9 cellular contexts compared by ENCODE assay signal in genomic region chr12:54337280-54337842, GRCh38. TPM values are rescaled to one million over a fixed set of nuclear protein-coding genes. Genes with fewer than 3 reads are reported as not detected.
DNase-seq lines count a peak whose midpoint lies in the region; TF ChIP-seq lines count a peak whose summit lies in the region.
"Had no signal": no experiment of that assay in that cellular context is flagged by ENCODE, and none has a peak within 500 bp of the region (broad histone marks: within the 10 kb centered on the region; RNA-seq: fewer than 3 reads in every experiment).

No MANE protein-coding gene starts in this region.

- H3K4me3 ChIP-seq in rectal smooth muscle tissue (ENCODE audit: low read length) (no peak overlapping the region), SJCRH30 (no peak overlapping the region)

- H3K4me1 ChIP-seq in rectal smooth muscle tissue (ENCODE audit: control insufficient read depth, insufficient read depth, low read length) (peaks cover 37% of the 10 kb centered on the region), SJCRH30 (peaks cover 14% of the 10 kb centered on the region)

- in situ Hi-C loops in GM13976 (cut with MboI; ENCODE audit: low sequenced_read_pairs, unreplicated experiment), result no loop called here

- peaks cover 14% of the 10 kb centered on the region for H3K4me1 Mint-ChIP-seq in activated CD4-positive, alpha-beta T cell treated with anti-CD3 and anti-CD28 coated beads, Interleukin-2, amount 10 ng/mL, durations not matched to agents 24 days and 14 days

- peak; percentile 33 for DNase-seq in NCI-H187 treated with DMSO at 0.1 percent for 48 hours (lab: John Stamatoyannopoulos, UW)
- DNase-seq in GM13976 (ENCODE audit: low spot score), result no peak
- no peak for DNase-seq in SJCRH30
- no peak for DNase-seq in activated CD4-positive, alpha-beta T cell treated with anti-CD3 and anti-CD28 coated beads, Interleukin-2, amount 10 ng/mL, durations not matched to agents 24 days and 14 days
- DNase-seq: activated CD8-positive, alpha-beta memory T cell treated with anti-CD3 and anti-CD28 coated beads, Interleukin-2, amount 50 U/mL, for 48 hours; NCI-H526 treated with DMSO at 0.1 percent for 48 hours; stimulated activated CD4-positive, alpha-beta T cell treated with anti-CD3 and anti-CD28 coated beads, Interleukin-2, amount 100 ng/mL, for 24 hours had no signal

- no peaks in the 10 kb centered on the region for H3K27me3 Mint-ChIP-seq in activated CD4-positive, alpha-beta T cell treated with anti-CD3 and anti-CD28 coated beads, Interleukin-2, amount 10 ng/mL, durations not matched to agents 24 days and 14 days

- H3K9me3 Mint-ChIP-seq in activated CD4-positive, alpha-beta T cell treated with anti-CD3 and anti-CD28 coated beads, Interleukin-2, amount 10 ng/mL, durations not matched to agents 24 days and 14 days, result no peaks in the 10 kb centered on the region

- peak overlapping the region; percentile 39 for H3K27ac ChIP-seq in cingulate gyrus (ENCODE audit: low read depth, low read length)
- H3K27ac ChIP-seq in rectal smooth muscle tissue (ENCODE audit: low read depth, low read length), result peak overlapping the region; percentile 73
- H3K27ac ChIP-seq in SJCRH30, result no peak overlapping the region

- no peak overlapping the region for H3K4me3 Mint-ChIP-seq in activated CD4-positive, alpha-beta T cell treated with anti-CD3 and anti-CD28 coated beads, Interleukin-2, amount 10 ng/mL, durations not matched to agents 24 days and 14 days

- intact Hi-C loops in activated CD4-positive, alpha-beta T cell treated with anti-CD3 and anti-CD28 coated beads, Interleukin-2, amount 10 ng/mL, durations not matched to agents 24 days and 14 days (cut with micrococcal nuclease), result no loop called here

- no peaks in the 10 kb centered on the region for H3K27me3 ChIP-seq in rectal smooth muscle tissue (ENCODE audit: control insufficient read depth, insufficient read depth, low read length)
- no peaks in the 10 kb centered on the region for H3K27me3 ChIP-seq in SJCRH30

- peaks cover 14% of the 10 kb centered on the region for H3K36me3 ChIP-seq in rectal smooth muscle tissue (ENCODE audit: control insufficient read depth, insufficient read depth, low read length)
- peaks cover 4% of the 10 kb centered on the region for H3K36me3 ChIP-seq in SJCRH30

- peaks cover 23% of the 10 kb centered on the region for H3K36me3 Mint-ChIP-seq in activated CD4-positive, alpha-beta T cell treated with anti-CD3 and anti-CD28 coated beads, Interleukin-2, amount 10 ng/mL, durations not matched to agents 24 days and 14 days (ENCODE audit: low read depth)

- H3K9ac ChIP-seq in rectal smooth muscle tissue (ENCODE audit: low read length), result no peak overlapping the region

- no peak overlapping the region for H3K27ac Mint-ChIP-seq in activated CD4-positive, alpha-beta T cell treated with anti-CD3 and anti-CD28 coated beads, Interleukin-2, amount 10 ng/mL, durations not matched to agents 24 days and 14 days

- no peaks in the 10 kb centered on the region for H3K9me3 ChIP-seq in SJCRH30 (replicated peaks)

- no peak for TF ChIP-seq CTCF in GM13976 (IDR thresholded peaks at IDR 0.05; ENCODE audit: borderline replicate concordance, control extremely low read depth, extremely low read depth, insufficient read depth, missing control alignments)

RNA-seq across cellular contexts. Expression of gene COPZ1, which starts 12.4 kb away (rescaled TPM):
- total RNA-seq in SJCRH30 (2014; rRNA removed; shearing (Covaris generic)), result 113 and 117 TPM in 2 replicates
- total RNA-seq in activated CD4-positive, alpha-beta T cell treated with anti-CD3 and anti-CD28 coated beads, Interleukin-2, amount 10 ng/mL, durations not matched to agents 24 days and 14 days, result 116 and 121 TPM in 2 replicates

RNA-seq across cellular contexts. Expression of gene GPR84, which starts 26.9 kb away (rescaled TPM):
- total RNA-seq in SJCRH30 (2014; rRNA removed; shearing (Covaris generic)), result not detected in 2 replicates
- total RNA-seq in activated CD4-positive, alpha-beta T cell treated with anti-CD3 and anti-CD28 coated beads, Interleukin-2, amount 10 ng/mL, durations not matched to agents 24 days and 14 days, result 1.5 TPM in 2 replicates

RNA-seq across cellular contexts. Expression of gene NFE2, which starts 36.5 kb away (rescaled TPM):
- total RNA-seq in SJCRH30 (2014; rRNA removed; shearing (Covaris generic)), result not detected in 2 replicates
- not detected in 2 replicates for total RNA-seq in activated CD4-positive, alpha-beta T cell treated with anti-CD3 and anti-CD28 coated beads, Interleukin-2, amount 10 ng/mL, durations not matched to agents 24 days and 14 days

RNA-seq across cellular contexts. Expression of gene ZNF385A, which starts 47.2 kb away (rescaled TPM):
- 12.7 and 13.2 TPM in 2 replicates for total RNA-seq in SJCRH30 (2014; rRNA removed; shearing (Covaris generic))
- total RNA-seq in activated CD4-positive, alpha-beta T cell treated with anti-CD3 and anti-CD28 coated beads, Interleukin-2, amount 10 ng/mL, durations not matched to agents 24 days and 14 days, result 0.84 and 1.2 TPM in 2 replicates

RNA-seq across cellular contexts. Expression of gene HNRNPA1, which starts 56.8 kb away (rescaled TPM):
- total RNA-seq in SJCRH30 (2014; rRNA removed; shearing (Covaris generic)), result 1,766 and 1,801 TPM in 2 replicates
- total RNA-seq in activated CD4-positive, alpha-beta T cell treated with anti-CD3 and anti-CD28 coated beads, Interleukin-2, amount 10 ng/mL, durations not matched to agents 24 days and 14 days, result 1,861 and 1,892 TPM in 2 replicates
